Comparison of ENCODE assay signal across 18 cellular contexts in genomic region chr16:4677994-4678393, GRCh38. TPM values are rescaled to one million over a fixed set of nuclear protein-coding genes. Genes with fewer than 3 reads are reported as not detected.
DNase-seq lines count a peak whose midpoint lies in the region; ATAC-seq and TF ChIP-seq lines count a peak whose summit lies in the region.
"Had no signal": no experiment of that assay in that cellular context is flagged by ENCODE, and none has a peak within 500 bp of the region (broad histone marks: within the 10 kb centered on the region; RNA-seq: fewer than 3 reads in every experiment).

No MANE protein-coding gene starts in this region.

- no peak for DNase-seq in activated CD4-positive, alpha-beta T cell treated with anti-CD3 and anti-CD28 coated beads, Interleukin-2, amount 10 ng/mL, durations not matched to agents 24 days and 14 days
- DNase-seq in activated CD4-positive, alpha-beta T cell treated with anti-CD3 and anti-CD28 coated beads, Interleukin-2, amount 50 U/mL, for 48 hours = no peak
- no peak for DNase-seq in CD4-positive, CD25-positive, alpha-beta regulatory T cell
- no peak for DNase-seq in activated T-helper 1 cell treated with anti-CD3 and anti-CD28 coated beads, Interleukin-12 subunit alpha, Interleukin-12 subunit beta, Interleukin-2, Interleukin-4 antibody, amounts not matched to agents 30 ng/mL and 10 ng/mL and 1 ng/mL, durations not matched to agents 14 hours and 24 hours and 36 hours (ENCODE audit: low spot score)
- DNase-seq in right atrium auricular region (ENCODE audit: low spot score) (no peak), HUDEP-2 (lab: John Stamatoyannopoulos, UW; ENCODE audit: unreplicated experiment in 76 of 76) (no peak), iPS-NIHi7 (ENCODE audit: extremely low spot score) (no peak), left lobe of liver (ENCODE audit: low spot score) (no peak)
- DNase-seq: activated T-cell treated with anti-CD3 and anti-CD28 coated beads, Interleukin-2, amount 50 U/mL, for 4 hours; DMS53; NCI-H1417 treated with DMSO at 0.1 percent for 48 hours; OCI-M1; retina; T1000 had no signal

- no peaks in the 10 kb centered on the region for H3K9me3 ChIP-seq in CD4-positive, CD25-positive, alpha-beta regulatory T cell (ENCODE audit: control insufficient read depth in 2 of 2, low read length in 2 of 2)
- H3K9me3 ChIP-seq in right atrium auricular region = no peaks in the 10 kb centered on the region
- H3K9me3 ChIP-seq: SJSA1, tibial nerve had no signal

- H3K27me3 ChIP-seq in CD4-positive, CD25-positive, alpha-beta regulatory T cell (ENCODE audit: control insufficient read depth, insufficient read depth, low read length) = no peaks in the 10 kb centered on the region
- H3K27me3 ChIP-seq in right atrium auricular region = no peaks in the 10 kb centered on the region
- H3K27me3 ChIP-seq: hepatocyte, SJSA1, tibial nerve had no signal

- peak overlapping the region; percentile 73 for H3K27ac Mint-ChIP-seq in activated CD4-positive, alpha-beta T cell treated with anti-CD3 and anti-CD28 coated beads, Interleukin-2, amount 10 ng/mL, durations not matched to agents 24 days and 14 days
- peak overlapping the region; percentile 5 to 89 (median 67) for H3K27ac Mint-ChIP-seq in CD4-positive, CD25-positive, alpha-beta regulatory T cell
- H3K27ac Mint-ChIP-seq in activated T-helper 1 cell treated with anti-CD3 and anti-CD28 coated beads, Interleukin-12 subunit alpha, Interleukin-12 subunit beta, Interleukin-2, Interleukin-4 antibody, amounts not matched to agents 30 ng/mL and 10 ng/mL and 1 ng/mL, durations not matched to agents 14 hours and 24 hours and 36 hours = peak overlapping the region; percentile 87
- H3K27ac Mint-ChIP-seq: stimulated activated memory B cell treated with anti-CD40 and anti-IgM and Interleukin-4, amounts not matched to agents 10 μg/mL and 1 μg/mL and 100 μg/mL, for 72 hours had no signal

- no peak for ATAC-seq in CD4-positive, CD25-positive, alpha-beta regulatory T cell (ENCODE audit: low read depth in 2 of 2)
- ATAC-seq in left lobe of liver = no peak
- ATAC-seq: activated T-cell treated with anti-CD3 and anti-CD28 coated beads, Interleukin-2, amount 50 U/mL, for 4 hours; stimulated activated memory B cell treated with anti-CD40 and anti-IgM and Interleukin-4, amounts not matched to agents 10 μg/mL and 1 μg/mL and 100 μg/mL, for 72 hours had no signal

- no peak overlapping the region for H3K4me3 Mint-ChIP-seq in activated CD4-positive, alpha-beta T cell treated with anti-CD3 and anti-CD28 coated beads, Interleukin-2, amount 10 ng/mL, durations not matched to agents 24 days and 14 days
- peak overlapping the region in 1 of 4 donors; percentile 38 for H3K4me3 Mint-ChIP-seq in CD4-positive, CD25-positive, alpha-beta regulatory T cell
- no peak overlapping the region for H3K4me3 Mint-ChIP-seq in activated T-helper 1 cell treated with anti-CD3 and anti-CD28 coated beads, Interleukin-12 subunit alpha, Interleukin-12 subunit beta, Interleukin-2, Interleukin-4 antibody, amounts not matched to agents 30 ng/mL and 10 ng/mL and 1 ng/mL, durations not matched to agents 14 hours and 24 hours and 36 hours
- H3K4me3 Mint-ChIP-seq: activated T-cell treated with anti-CD3 and anti-CD28 coated beads, Interleukin-2, amount 50 U/mL, for 4 hours; stimulated activated memory B cell treated with anti-CD40 and anti-IgM and Interleukin-4, amounts not matched to agents 10 μg/mL and 1 μg/mL and 100 μg/mL, for 72 hours had no signal

- peaks cover 29% of the 10 kb centered on the region for H3K36me3 Mint-ChIP-seq in activated CD4-positive, alpha-beta T cell treated with anti-CD3 and anti-CD28 coated beads, Interleukin-2, amount 10 ng/mL, durations not matched to agents 24 days and 14 days (ENCODE audit: low read depth)
- H3K36me3 Mint-ChIP-seq in CD4-positive, CD25-positive, alpha-beta regulatory T cell = peaks cover 17% of the 10 kb centered on the region
- peaks cover 12% of the 10 kb centered on the region for H3K36me3 Mint-ChIP-seq in activated T-helper 1 cell treated with anti-CD3 and anti-CD28 coated beads, Interleukin-12 subunit alpha, Interleukin-12 subunit beta, Interleukin-2, Interleukin-4 antibody, amounts not matched to agents 30 ng/mL and 10 ng/mL and 1 ng/mL, durations not matched to agents 14 hours and 24 hours and 36 hours (ENCODE audit: low read depth)

- peaks cover 16% of the 10 kb centered on the region for H3K36me3 ChIP-seq in CD4-positive, CD25-positive, alpha-beta regulatory T cell (ENCODE audit: control insufficient read depth, insufficient read depth, low read length)
- peaks cover 32% of the 10 kb centered on the region for H3K36me3 ChIP-seq in right atrium auricular region

- H3K27me3 Mint-ChIP-seq in activated CD4-positive, alpha-beta T cell treated with anti-CD3 and anti-CD28 coated beads, Interleukin-2, amount 10 ng/mL, durations not matched to agents 24 days and 14 days = no peaks in the 10 kb centered on the region
- H3K27me3 Mint-ChIP-seq in CD4-positive, CD25-positive, alpha-beta regulatory T cell = no peaks in the 10 kb centered on the region
- no peaks in the 10 kb centered on the region for H3K27me3 Mint-ChIP-seq in activated T-helper 1 cell treated with anti-CD3 and anti-CD28 coated beads, Interleukin-12 subunit alpha, Interleukin-12 subunit beta, Interleukin-2, Interleukin-4 antibody, amounts not matched to agents 30 ng/mL and 10 ng/mL and 1 ng/mL, durations not matched to agents 14 hours and 24 hours and 36 hours (ENCODE audit: insufficient read depth)
- H3K27me3 Mint-ChIP-seq: stimulated activated memory B cell treated with anti-CD40 and anti-IgM and Interleukin-4, amounts not matched to agents 10 μg/mL and 1 μg/mL and 100 μg/mL, for 72 hours had no signal

- H3K4me1 Mint-ChIP-seq in activated CD4-positive, alpha-beta T cell treated with anti-CD3 and anti-CD28 coated beads, Interleukin-2, amount 10 ng/mL, durations not matched to agents 24 days and 14 days = peaks cover 26% of the 10 kb centered on the region
- peaks cover 0 to 22% (median 9%) of the 10 kb centered on the region in 4 donors for H3K4me1 Mint-ChIP-seq in CD4-positive, CD25-positive, alpha-beta regulatory T cell
- peaks cover 30% of the 10 kb centered on the region for H3K4me1 Mint-ChIP-seq in activated T-helper 1 cell treated with anti-CD3 and anti-CD28 coated beads, Interleukin-12 subunit alpha, Interleukin-12 subunit beta, Interleukin-2, Interleukin-4 antibody, amounts not matched to agents 30 ng/mL and 10 ng/mL and 1 ng/mL, durations not matched to agents 14 hours and 24 hours and 36 hours (ENCODE audit: low read depth)

- no peak overlapping the region for H3K4me3 ChIP-seq in CD4-positive, CD25-positive, alpha-beta regulatory T cell (ENCODE audit: low read depth, low read length)
- no peak overlapping the region for H3K4me3 ChIP-seq in right atrium auricular region
- H3K4me3 ChIP-seq: hepatocyte, SJSA1, tibial nerve had no signal

- H3K4me1 ChIP-seq in CD4-positive, CD25-positive, alpha-beta regulatory T cell (ENCODE audit: control insufficient read depth, insufficient read depth, low read length, poor library complexity, severe bottlenecking) = peaks cover 25% of the 10 kb centered on the region
- H3K4me1 ChIP-seq in right atrium auricular region = peaks cover 0 to 35% of the 10 kb centered on the region in 2 donors
- H3K4me1 ChIP-seq: SJSA1 had no signal

- intact Hi-C loops in activated CD4-positive, alpha-beta T cell treated with anti-CD3 and anti-CD28 coated beads, Interleukin-2, amount 10 ng/mL, durations not matched to agents 24 days and 14 days (cut with micrococcal nuclease) = loop anchor here (2.0 kb wide), 1 partner anchor 17 kb away; no protein-coding TSS in a partner anchor
- intact Hi-C loops in activated T-helper 1 cell treated with anti-CD3 and anti-CD28 coated beads, Interleukin-12 subunit alpha, Interleukin-12 subunit beta, Interleukin-2, Interleukin-4 antibody, amounts not matched to agents 30 ng/mL and 10 ng/mL and 1 ng/mL, durations not matched to agents 14 hours and 24 hours and 36 hours (cut with micrococcal nuclease) = loop anchor here (2.0 to 5.0 kb wide), 2 partner anchors 17 to 54 kb away; partner anchors contain the start of genes ANKS3 and DNAAF8

- H3K27ac ChIP-seq in CD4-positive, CD25-positive, alpha-beta regulatory T cell (ENCODE audit: insufficient read depth, low read length, poor library complexity, severe bottlenecking) = no peak overlapping the region
- peak overlapping the region; percentile 80 to 94 for H3K27ac ChIP-seq in right atrium auricular region
- H3K27ac ChIP-seq: hepatocyte, SJSA1 had no signal

- TF ChIP-seq CTCF in right atrium auricular region (IDR thresholded peaks at IDR 0.05) = no peak

- H3K9me3 Mint-ChIP-seq in activated CD4-positive, alpha-beta T cell treated with anti-CD3 and anti-CD28 coated beads, Interleukin-2, amount 10 ng/mL, durations not matched to agents 24 days and 14 days = no peaks in the 10 kb centered on the region
- H3K9me3 Mint-ChIP-seq in CD4-positive, CD25-positive, alpha-beta regulatory T cell = no peaks in the 10 kb centered on the region
- H3K9me3 Mint-ChIP-seq in activated T-helper 1 cell treated with anti-CD3 and anti-CD28 coated beads, Interleukin-12 subunit alpha, Interleukin-12 subunit beta, Interleukin-2, Interleukin-4 antibody, amounts not matched to agents 30 ng/mL and 10 ng/mL and 1 ng/mL, durations not matched to agents 14 hours and 24 hours and 36 hours = no peaks in the 10 kb centered on the region
- H3K9me3 Mint-ChIP-seq: activated T-cell treated with anti-CD3 and anti-CD28 coated beads, Interleukin-2, amount 50 U/mL, for 4 hours; stimulated activated memory B cell treated with anti-CD40 and anti-IgM and Interleukin-4, amounts not matched to agents 10 μg/mL and 1 μg/mL and 100 μg/mL, for 72 hours had no signal

RNA-seq across cellular contexts. Expression of gene NUDT16L1, which starts 15.4 kb away (rescaled TPM):
- total RNA-seq in activated CD4-positive, alpha-beta T cell treated with anti-CD3 and anti-CD28 coated beads, Interleukin-2, amount 10 ng/mL, durations not matched to agents 24 days and 14 days = 35.4 and 36.1 TPM in 2 replicates
- 43.7 TPM for total RNA-seq in CD4-positive, CD25-positive, alpha-beta regulatory T cell
- 100 to 1,000 TPM in 1 of 4 donors, 10 to 100 TPM in 3; 77.8 to 110 (median 91.5) TPM for polyA plus RNA-seq in CD4-positive, CD25-positive, alpha-beta regulatory T cell
- total RNA-seq in activated T-helper 1 cell treated with anti-CD3 and anti-CD28 coated beads, Interleukin-12 subunit alpha, Interleukin-12 subunit beta, Interleukin-2, Interleukin-4 antibody, amounts not matched to agents 30 ng/mL and 10 ng/mL and 1 ng/mL, durations not matched to agents 14 hours and 24 hours and 36 hours = 39.9 and 41.9 TPM in 2 replicates
- total RNA-seq in right atrium auricular region (10 to 100 TPM; 25.5 to 61.5 TPM), left lobe of liver (40.4 TPM)

RNA-seq across cellular contexts. Expression of gene MGRN1, which starts 53.4 kb away (rescaled TPM):
- 103 and 108 TPM in 2 replicates for total RNA-seq in activated CD4-positive, alpha-beta T cell treated with anti-CD3 and anti-CD28 coated beads, Interleukin-2, amount 10 ng/mL, durations not matched to agents 24 days and 14 days
- total RNA-seq in CD4-positive, CD25-positive, alpha-beta regulatory T cell = 78.2 TPM
- polyA plus RNA-seq in CD4-positive, CD25-positive, alpha-beta regulatory T cell = 1 to 10 TPM; 2.5 to 4.7 (median 4.4) TPM
- 110 and 119 TPM in 2 replicates for total RNA-seq in activated T-helper 1 cell treated with anti-CD3 and anti-CD28 coated beads, Interleukin-12 subunit alpha, Interleukin-12 subunit beta, Interleukin-2, Interleukin-4 antibody, amounts not matched to agents 30 ng/mL and 10 ng/mL and 1 ng/mL, durations not matched to agents 14 hours and 24 hours and 36 hours
- total RNA-seq in right atrium auricular region (10 to 100 TPM; 35.6 to 47.4 TPM), left lobe of liver (59.5 TPM)

RNA-seq across cellular contexts. Expression of gene ANKS3, which starts 56.1 kb away (rescaled TPM):
- total RNA-seq in activated CD4-positive, alpha-beta T cell treated with anti-CD3 and anti-CD28 coated beads, Interleukin-2, amount 10 ng/mL, durations not matched to agents 24 days and 14 days = 21.8 and 22.3 TPM in 2 replicates
- total RNA-seq in CD4-positive, CD25-positive, alpha-beta regulatory T cell = 20.4 TPM
- 1 to 10 TPM; 1.4 to 4.0 (median 2.5) TPM for polyA plus RNA-seq in CD4-positive, CD25-positive, alpha-beta regulatory T cell
- 21.1 and 25.8 TPM in 2 replicates for total RNA-seq in activated T-helper 1 cell treated with anti-CD3 and anti-CD28 coated beads, Interleukin-12 subunit alpha, Interleukin-12 subunit beta, Interleukin-2, Interleukin-4 antibody, amounts not matched to agents 30 ng/mL and 10 ng/mL and 1 ng/mL, durations not matched to agents 14 hours and 24 hours and 36 hours
- total RNA-seq in right atrium auricular region (10 to 100 TPM in 1 of 2 donors, 1 to 10 TPM in 1; 6.7 to 13.5 TPM), left lobe of liver (10.6 TPM)

RNA-seq across cellular contexts. Expression of gene DNAAF8, which starts 56.3 kb away (rescaled TPM):
- total RNA-seq in activated CD4-positive, alpha-beta T cell treated with anti-CD3 and anti-CD28 coated beads, Interleukin-2, amount 10 ng/mL, durations not matched to agents 24 days and 14 days = not detected in 2 replicates
- not detected for total RNA-seq in CD4-positive, CD25-positive, alpha-beta regulatory T cell
- polyA plus RNA-seq in CD4-positive, CD25-positive, alpha-beta regulatory T cell = under 1 TPM in 1 of 4 donors, not detected in 3; 0.06 TPM
- total RNA-seq in activated T-helper 1 cell treated with anti-CD3 and anti-CD28 coated beads, Interleukin-12 subunit alpha, Interleukin-12 subunit beta, Interleukin-2, Interleukin-4 antibody, amounts not matched to agents 30 ng/mL and 10 ng/mL and 1 ng/mL, durations not matched to agents 14 hours and 24 hours and 36 hours = not detected in 2 replicates
- total RNA-seq in right atrium auricular region (under 1 TPM; 0.39 to 0.44 TPM), left lobe of liver (0.45 TPM)
